In genomic region chr2:44997948-44998347, GRCh38 we compare ENCODE assay signal across 12 cellular contexts. TPM values are rescaled to one million over a fixed set of nuclear protein-coding genes. Genes with fewer than 3 reads are reported as not detected.
"Had no signal": no experiment of that assay in that cellular context is flagged by ENCODE, and none has a peak within 500 bp of the region (broad histone marks: within the 10 kb centered on the region; RNA-seq: fewer than 3 reads in every experiment).

No MANE protein-coding gene starts in this region.

- DNase-seq: activated CD4-positive, alpha-beta T cell treated with anti-CD3 and anti-CD28 coated beads, Interleukin-2, amount 10 ng/mL, durations not matched to agents 24 days and 14 days; activated CD8-positive, alpha-beta memory T cell treated with anti-CD3 and anti-CD28 coated beads for 24 hours; activated naive CD4-positive, alpha-beta T cell treated with anti-CD3 and anti-CD28 coated beads for 36 hours; caudate nucleus; effector CD4-positive, alpha-beta T cell; immature natural killer cell; left cardiac atrium; naive B cell; thyroid gland had no signal

- ATAC-seq: left cardiac atrium had no signal

- H3K27ac Mint-ChIP-seq: activated CD4-positive, alpha-beta T cell treated with anti-CD3 and anti-CD28 coated beads, Interleukin-2, amount 10 ng/mL, durations not matched to agents 24 days and 14 days; activated naive CD4-positive, alpha-beta T cell treated with anti-CD3 and anti-CD28 coated beads for 36 hours; immature natural killer cell; naive B cell had no signal

- H3K9me3 Mint-ChIP-seq: activated CD4-positive, alpha-beta T cell treated with anti-CD3 and anti-CD28 coated beads, Interleukin-2, amount 10 ng/mL, durations not matched to agents 24 days and 14 days; activated naive CD4-positive, alpha-beta T cell treated with anti-CD3 and anti-CD28 coated beads for 36 hours; immature natural killer cell had no signal

- H3K4me3 Mint-ChIP-seq: activated CD4-positive, alpha-beta T cell treated with anti-CD3 and anti-CD28 coated beads, Interleukin-2, amount 10 ng/mL, durations not matched to agents 24 days and 14 days; activated naive CD4-positive, alpha-beta T cell treated with anti-CD3 and anti-CD28 coated beads for 36 hours; immature natural killer cell; naive B cell had no signal

RNA-seq across cellular contexts. Expression of gene SIX2, which starts 11.3 kb away (rescaled TPM):
- total RNA-seq: activated CD4-positive, alpha-beta T cell treated with anti-CD3 and anti-CD28 coated beads, Interleukin-2, amount 10 ng/mL, durations not matched to agents 24 days and 14 days; activated naive CD4-positive, alpha-beta T cell treated with anti-CD3 and anti-CD28 coated beads for 36 hours; fibroblast of lung had no signal
- polyA plus RNA-seq: immature natural killer cell, smooth muscle cell had no signal

RNA-seq across cellular contexts. Expression of gene SIX3, which starts 56.4 kb away (rescaled TPM):
- total RNA-seq: activated CD4-positive, alpha-beta T cell treated with anti-CD3 and anti-CD28 coated beads, Interleukin-2, amount 10 ng/mL, durations not matched to agents 24 days and 14 days; activated naive CD4-positive, alpha-beta T cell treated with anti-CD3 and anti-CD28 coated beads for 36 hours; fibroblast of lung; glomerular endothelial cell; left cardiac atrium; smooth muscle cell; thyroid gland had no signal
- polyA plus RNA-seq: fibroblast of lung, immature natural killer cell, smooth muscle cell had no signal
